Comparison of ENCODE assay signal across 1 cellular context in the genomic region with DNA sequence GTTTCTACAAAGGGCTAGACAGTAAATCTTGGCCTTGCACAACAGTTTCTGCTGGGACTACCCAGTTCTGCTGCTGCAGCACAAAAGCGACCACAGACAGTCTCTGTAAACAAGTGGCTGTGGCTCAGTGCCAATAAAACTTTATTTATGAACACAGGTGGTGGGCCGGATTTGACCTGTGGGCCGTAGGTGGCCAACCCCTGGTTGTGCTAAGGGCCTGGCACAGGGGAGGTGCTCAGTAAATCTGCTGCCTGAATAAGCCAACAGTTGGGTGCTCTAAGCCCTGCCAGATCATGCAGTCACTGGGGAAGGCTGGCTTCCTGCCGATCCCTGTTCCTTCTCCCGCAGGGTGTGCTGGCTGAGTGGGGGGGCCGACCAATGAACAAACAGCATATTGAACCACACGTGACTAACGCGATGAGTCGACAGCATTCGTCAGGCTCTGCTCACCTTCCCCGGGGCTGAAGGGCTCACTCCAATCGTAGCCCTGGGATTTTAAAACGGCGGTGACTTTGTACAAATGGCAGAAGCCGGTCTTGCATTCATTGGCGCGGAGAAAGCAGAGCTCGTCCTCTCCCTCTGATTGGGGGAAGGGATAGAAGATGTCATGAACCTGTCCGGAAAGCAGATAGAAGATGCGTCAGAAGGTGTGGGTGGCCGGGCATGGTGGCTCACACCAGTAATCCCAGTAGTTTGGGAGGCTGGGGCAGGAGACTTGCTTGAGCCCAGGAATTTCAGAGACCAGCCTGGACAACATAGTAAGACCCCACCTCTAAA.
A peak's percentile ranks its signal among the peaks of the same experiment; 100 is the strongest.
TF ChIP-seq lines count a peak whose summit lies in the region.

No MANE protein-coding gene starts in this region.

TF ChIP-seq in K562, 482 proteins besides CTCF, POLR2A, EP300 and RAD21:
- TF ChIP-seq NFE2 (IDR thresholded peaks at IDR 0.05; ENCODE audit: low read depth) (peak; percentile 35; the same call in 1 of the 2 replicates), BHLHE40 (IDR thresholded peaks at IDR 0.05; ENCODE audit: low read length) (peak; percentile 44), ZNF316 (IDR thresholded peaks at IDR 0.05) (0 out of 2 replicates have a peak, but pooled peaks have one; percentile 15), FOSL1 (tag; conservative IDR thresholded peaks at IDR 0.05) (peak; percentile 67), SUPT5H (IDR thresholded peaks at IDR 0.05) (no peak), BRD9 (IDR thresholded peaks at IDR 0.05; ENCODE audit: low read depth, partially characterized antibody) (no peak), GABPB2 (CRISPR knock-in tag; conservative IDR thresholded peaks at IDR 0.05) (no peak), RAD51 (IDR thresholded peaks at IDR 0.05; ENCODE audit: borderline replicate concordance, low read depth) (peak; percentile 44; the same call in 1 of the 2 replicates), GATAD2B (IDR thresholded peaks at IDR 0.05; ENCODE audit: borderline replicate concordance) (no peak), HNRNPUL1 (IDR thresholded peaks at IDR 0.05; ENCODE audit: low read length) (no peak), RBM14 (IDR thresholded peaks at IDR 0.05; ENCODE audit: borderline replicate concordance, insufficient read depth, low read depth, low read length) (no peak), BCL6 (CRISPR knock-in tag; IDR thresholded peaks at IDR 0.05) (no peak), ZNF584 (CRISPR knock-in tag; IDR thresholded peaks at IDR 0.05; ENCODE audit: low read depth) (no peak), NFIC (IDR thresholded peaks at IDR 0.05) (peak; percentile 74), ZNF121 (CRISPR knock-in tag; conservative IDR thresholded peaks at IDR 0.05) (peak; percentile 65; the same call in 1 of the 2 replicates), PPARD (CRISPR knock-in tag; IDR thresholded peaks at IDR 0.05) (no peak), ZBTB17 (CRISPR knock-in tag; IDR thresholded peaks at IDR 0.05) (no peak), NR2F6 (CRISPR knock-in tag; IDR thresholded peaks at IDR 0.05) (no peak), SOX6 (IDR thresholded peaks at IDR 0.05) (no peak), BACH1 (tag; IDR thresholded peaks at IDR 0.05) (no peak)
- TF ChIP-seq, protein P1, sequence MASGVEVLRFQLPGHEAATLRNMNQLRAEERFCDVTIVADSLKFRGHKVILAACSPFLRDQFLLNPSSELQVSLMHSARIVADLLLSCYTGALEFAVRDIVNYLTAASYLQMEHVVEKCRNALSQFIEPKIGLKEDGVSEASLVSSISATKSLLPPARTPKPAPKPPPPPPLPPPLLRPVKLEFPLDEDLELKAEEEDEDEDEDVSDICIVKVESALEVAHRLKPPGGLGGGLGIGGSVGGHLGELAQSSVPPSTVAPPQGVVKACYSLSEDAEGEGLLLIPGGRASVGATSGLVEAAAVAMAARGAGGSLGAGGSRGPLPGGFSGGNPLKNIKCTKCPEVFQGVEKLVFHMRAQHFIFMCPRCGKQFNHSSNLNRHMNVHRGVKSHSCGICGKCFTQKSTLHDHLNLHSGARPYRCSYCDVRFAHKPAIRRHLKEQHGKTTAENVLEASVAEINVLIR (CRISPR knock-in tag; IDR thresholded peaks at IDR 0.05), result no peak
- TF ChIP-seq, protein P2, sequence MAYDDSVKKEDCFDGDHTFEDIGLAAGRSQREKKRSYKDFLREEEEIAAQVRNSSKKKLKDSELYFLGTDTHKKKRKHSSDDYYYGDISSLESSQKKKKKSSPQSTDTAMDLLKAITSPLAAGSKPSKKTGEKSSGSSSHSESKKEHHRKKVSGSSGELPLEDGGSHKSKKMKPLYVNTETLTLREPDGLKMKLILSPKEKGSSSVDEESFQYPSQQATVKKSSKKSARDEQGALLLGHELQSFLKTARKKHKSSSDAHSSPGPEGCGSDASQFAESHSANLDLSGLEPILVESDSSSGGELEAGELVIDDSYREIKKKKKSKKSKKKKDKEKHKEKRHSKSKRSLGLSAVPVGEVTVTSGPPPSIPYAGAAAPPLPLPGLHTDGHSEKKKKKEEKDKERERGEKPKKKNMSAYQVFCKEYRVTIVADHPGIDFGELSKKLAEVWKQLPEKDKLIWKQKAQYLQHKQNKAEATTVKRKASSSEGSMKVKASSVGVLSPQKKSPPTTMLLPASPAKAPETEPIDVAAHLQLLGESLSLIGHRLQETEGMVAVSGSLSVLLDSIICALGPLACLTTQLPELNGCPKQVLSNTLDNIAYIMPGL (CRISPR knock-in tag; IDR thresholded peaks at IDR 0.05), result no peak
- TF ChIP-seq, protein P3, sequence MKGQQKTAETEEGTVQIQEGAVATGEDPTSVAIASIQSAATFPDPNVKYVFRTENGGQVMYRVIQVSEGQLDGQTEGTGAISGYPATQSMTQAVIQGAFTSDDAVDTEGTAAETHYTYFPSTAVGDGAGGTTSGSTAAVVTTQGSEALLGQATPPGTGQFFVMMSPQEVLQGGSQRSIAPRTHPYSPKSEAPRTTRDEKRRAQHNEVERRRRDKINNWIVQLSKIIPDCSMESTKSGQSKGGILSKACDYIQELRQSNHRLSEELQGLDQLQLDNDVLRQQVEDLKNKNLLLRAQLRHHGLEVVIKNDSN (CRISPR knock-in tag; IDR thresholded peaks at IDR 0.05), result peak; percentile 71
- TF ChIP-seq, protein P4, sequence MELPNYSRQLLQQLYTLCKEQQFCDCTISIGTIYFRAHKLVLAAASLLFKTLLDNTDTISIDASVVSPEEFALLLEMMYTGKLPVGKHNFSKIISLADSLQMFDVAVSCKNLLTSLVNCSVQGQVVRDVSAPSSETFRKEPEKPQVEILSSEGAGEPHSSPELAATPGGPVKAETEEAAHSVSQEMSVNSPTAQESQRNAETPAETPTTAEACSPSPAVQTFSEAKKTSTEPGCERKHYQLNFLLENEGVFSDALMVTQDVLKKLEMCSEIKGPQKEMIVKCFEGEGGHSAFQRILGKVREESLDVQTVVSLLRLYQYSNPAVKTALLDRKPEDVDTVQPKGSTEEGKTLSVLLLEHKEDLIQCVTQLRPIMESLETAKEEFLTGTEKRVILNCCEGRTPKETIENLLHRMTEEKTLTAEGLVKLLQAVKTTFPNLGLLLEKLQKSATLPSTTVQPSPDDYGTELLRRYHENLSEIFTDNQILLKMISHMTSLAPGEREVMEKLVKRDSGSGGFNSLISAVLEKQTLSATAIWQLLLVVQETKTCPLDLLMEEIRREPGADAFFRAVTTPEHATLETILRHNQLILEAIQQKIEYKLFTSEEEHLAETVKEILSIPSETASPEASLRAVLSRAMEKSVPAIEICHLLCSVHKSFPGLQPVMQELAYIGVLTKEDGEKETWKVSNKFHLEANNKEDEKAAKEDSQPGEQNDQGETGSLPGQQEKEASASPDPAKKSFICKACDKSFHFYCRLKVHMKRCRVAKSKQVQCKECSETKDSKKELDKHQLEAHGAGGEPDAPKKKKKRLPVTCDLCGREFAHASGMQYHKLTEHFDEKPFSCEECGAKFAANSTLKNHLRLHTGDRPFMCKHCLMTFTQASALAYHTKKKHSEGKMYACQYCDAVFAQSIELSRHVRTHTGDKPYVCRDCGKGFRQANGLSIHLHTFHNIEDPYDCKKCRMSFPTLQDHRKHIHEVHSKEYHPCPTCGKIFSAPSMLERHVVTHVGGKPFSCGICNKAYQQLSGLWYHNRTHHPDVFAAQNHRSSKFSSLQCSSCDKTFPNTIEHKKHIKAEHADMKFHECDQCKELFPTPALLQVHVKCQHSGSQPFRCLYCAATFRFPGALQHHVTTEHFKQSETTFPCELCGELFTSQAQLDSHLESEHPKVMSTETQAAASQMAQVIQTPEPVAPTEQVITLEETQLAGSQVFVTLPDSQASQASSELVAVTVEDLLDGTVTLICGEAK (IDR thresholded peaks at IDR 0.05), result peak; percentile 90
- TF ChIP-seq, protein P4 (CRISPR knock-in tag; IDR thresholded peaks at IDR 0.05), result peak; percentile 81
- TF ChIP-seq, protein P5, sequence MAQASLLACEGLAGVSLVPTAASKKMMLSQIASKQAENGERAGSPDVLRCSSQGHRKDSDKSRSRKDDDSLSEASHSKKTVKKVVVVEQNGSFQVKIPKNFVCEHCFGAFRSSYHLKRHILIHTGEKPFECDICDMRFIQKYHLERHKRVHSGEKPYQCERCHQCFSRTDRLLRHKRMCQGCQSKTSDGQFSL (CRISPR knock-in tag; IDR thresholded peaks at IDR 0.05), result peak; percentile 80
- TF ChIP-seq, protein P5 (tag; IDR thresholded peaks at IDR 0.05), result no peak
- TF ChIP-seq, protein P6, sequence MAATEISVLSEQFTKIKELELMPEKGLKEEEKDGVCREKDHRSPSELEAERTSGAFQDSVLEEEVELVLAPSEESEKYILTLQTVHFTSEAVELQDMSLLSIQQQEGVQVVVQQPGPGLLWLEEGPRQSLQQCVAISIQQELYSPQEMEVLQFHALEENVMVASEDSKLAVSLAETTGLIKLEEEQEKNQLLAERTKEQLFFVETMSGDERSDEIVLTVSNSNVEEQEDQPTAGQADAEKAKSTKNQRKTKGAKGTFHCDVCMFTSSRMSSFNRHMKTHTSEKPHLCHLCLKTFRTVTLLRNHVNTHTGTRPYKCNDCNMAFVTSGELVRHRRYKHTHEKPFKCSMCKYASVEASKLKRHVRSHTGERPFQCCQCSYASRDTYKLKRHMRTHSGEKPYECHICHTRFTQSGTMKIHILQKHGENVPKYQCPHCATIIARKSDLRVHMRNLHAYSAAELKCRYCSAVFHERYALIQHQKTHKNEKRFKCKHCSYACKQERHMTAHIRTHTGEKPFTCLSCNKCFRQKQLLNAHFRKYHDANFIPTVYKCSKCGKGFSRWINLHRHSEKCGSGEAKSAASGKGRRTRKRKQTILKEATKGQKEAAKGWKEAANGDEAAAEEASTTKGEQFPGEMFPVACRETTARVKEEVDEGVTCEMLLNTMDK (IDR thresholded peaks at IDR 0.05; ENCODE audit: borderline replicate concordance, insufficient read depth, low read depth, low read length, poor library complexity, severe bottlenecking), result no peak
TF ChIP-seq in K562: peak in this region for 10.
